In the genomic region with DNA sequence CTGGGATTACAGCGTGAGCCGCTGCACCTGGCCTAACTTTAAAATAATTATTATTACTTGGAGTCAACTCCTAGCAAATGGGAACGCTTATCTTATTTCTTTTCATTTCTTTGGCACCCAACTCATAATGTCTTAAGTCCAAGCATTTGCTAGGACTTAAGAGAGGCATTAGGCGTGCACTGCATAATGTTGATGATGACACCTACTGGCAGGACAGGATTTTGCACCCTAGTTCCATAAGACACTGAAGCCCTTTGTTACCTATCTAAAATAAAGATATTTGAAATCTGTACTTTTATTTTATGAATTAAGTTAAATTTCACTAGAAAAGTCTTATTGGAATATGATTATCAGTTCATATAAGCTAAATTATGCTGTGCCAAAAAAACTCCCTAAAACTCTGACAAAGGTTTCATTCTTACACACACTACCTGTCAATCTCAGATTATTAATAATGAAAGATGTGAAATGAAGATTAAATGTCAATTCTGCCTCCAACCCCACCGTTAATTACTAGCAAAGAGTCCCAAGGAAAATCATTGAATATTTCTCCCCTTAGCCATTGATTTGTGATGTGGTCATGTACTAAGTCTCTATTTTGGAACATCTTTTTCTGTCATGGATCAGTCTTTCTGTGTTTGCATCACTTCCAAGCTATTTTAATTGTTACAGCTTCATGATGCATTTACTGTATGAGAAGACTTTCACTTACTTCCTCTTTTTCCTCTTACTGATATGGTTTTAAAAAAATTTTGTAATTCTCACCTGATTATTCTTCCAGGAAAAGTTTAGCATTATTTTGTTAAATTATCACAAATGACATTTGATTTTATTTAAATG, we compare ENCODE assay signal across 9 cellular contexts.
DNase-seq lines count a peak whose midpoint lies in the region; ATAC-seq and TF ChIP-seq lines count a peak whose summit lies in the region.
"Had no signal": no experiment of that assay in that cellular context is flagged by ENCODE, and none has a peak within 500 bp of the region (broad histone marks: within the 10 kb centered on the region; RNA-seq: fewer than 3 reads in every experiment).

No MANE protein-coding gene starts in this region.

- H3K9me3 ChIP-seq in adipocyte (ENCODE audit: control insufficient read depth, low read length), result no peaks in the 10 kb centered on the region
- H3K9me3 ChIP-seq: SJSA1 had no signal

- H3K4me1 ChIP-seq in adipocyte (ENCODE audit: control insufficient read depth, insufficient read depth, low read length), result no peaks in the 10 kb centered on the region
- H3K4me1 ChIP-seq: SJSA1 had no signal

- no peak overlapping the region for H3K9ac ChIP-seq in adipocyte (ENCODE audit: low read length)

- DNase-seq in CD1c-positive myeloid dendritic cell (ENCODE audit: extremely low spot score), result peak; percentile 56
- peak; percentile 62 for DNase-seq in adipocyte (ENCODE audit: low read depth)
- peak; percentile 17 for DNase-seq in kidney glomerular epithelial cell (lab: John Stamatoyannopoulos, UW)

- no peaks in the 10 kb centered on the region for H3K36me3 ChIP-seq in adipocyte (ENCODE audit: control insufficient read depth, insufficient read depth, low read length, severe bottlenecking)
- H3K36me3 ChIP-seq: SJSA1 had no signal

- ATAC-seq in GM18858 (IDR thresholded peaks at IDR 0.05; ENCODE audit: unreplicated experiment), result peak; percentile 73
- ATAC-seq in HG03457 (IDR thresholded peaks at IDR 0.05; ENCODE audit: unreplicated experiment), result no peak
- ATAC-seq in GM18520 (IDR thresholded peaks at IDR 0.05; ENCODE audit: unreplicated experiment), result no peak
- ATAC-seq in GM21381 (IDR thresholded peaks at IDR 0.05; ENCODE audit: unreplicated experiment), result no peak

- peak; percentile 77 for TF ChIP-seq RAD21 in Ishikawa (IDR thresholded peaks at IDR 0.05; ENCODE audit: low read depth)

- TF ChIP-seq EP300 in Ishikawa (IDR thresholded peaks at IDR 0.05; ENCODE audit: borderline replicate concordance), result no peak

- H3K27me3 ChIP-seq in adipocyte (replicated peaks; ENCODE audit: control insufficient read depth, insufficient read depth, low read length), result no peaks in the 10 kb centered on the region
- H3K27me3 ChIP-seq: SJSA1 had no signal

- no peak overlapping the region for H3K4me3 ChIP-seq in adipocyte (ENCODE audit: low read length)
- H3K4me3 ChIP-seq: SJSA1 had no signal

TF ChIP-seq in Ishikawa, 13 proteins besides CTCF, POLR2A, EP300 and RAD21:
- TF ChIP-seq, protein P1, sequence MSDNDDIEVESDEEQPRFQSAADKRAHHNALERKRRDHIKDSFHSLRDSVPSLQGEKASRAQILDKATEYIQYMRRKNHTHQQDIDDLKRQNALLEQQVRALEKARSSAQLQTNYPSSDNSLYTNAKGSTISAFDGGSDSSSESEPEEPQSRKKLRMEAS (IDR thresholded peaks at IDR 0.05), result no peak
- TF ChIP-seq NFIC (IDR thresholded peaks at IDR 0.05), result no peak
